In the genomic region with DNA sequence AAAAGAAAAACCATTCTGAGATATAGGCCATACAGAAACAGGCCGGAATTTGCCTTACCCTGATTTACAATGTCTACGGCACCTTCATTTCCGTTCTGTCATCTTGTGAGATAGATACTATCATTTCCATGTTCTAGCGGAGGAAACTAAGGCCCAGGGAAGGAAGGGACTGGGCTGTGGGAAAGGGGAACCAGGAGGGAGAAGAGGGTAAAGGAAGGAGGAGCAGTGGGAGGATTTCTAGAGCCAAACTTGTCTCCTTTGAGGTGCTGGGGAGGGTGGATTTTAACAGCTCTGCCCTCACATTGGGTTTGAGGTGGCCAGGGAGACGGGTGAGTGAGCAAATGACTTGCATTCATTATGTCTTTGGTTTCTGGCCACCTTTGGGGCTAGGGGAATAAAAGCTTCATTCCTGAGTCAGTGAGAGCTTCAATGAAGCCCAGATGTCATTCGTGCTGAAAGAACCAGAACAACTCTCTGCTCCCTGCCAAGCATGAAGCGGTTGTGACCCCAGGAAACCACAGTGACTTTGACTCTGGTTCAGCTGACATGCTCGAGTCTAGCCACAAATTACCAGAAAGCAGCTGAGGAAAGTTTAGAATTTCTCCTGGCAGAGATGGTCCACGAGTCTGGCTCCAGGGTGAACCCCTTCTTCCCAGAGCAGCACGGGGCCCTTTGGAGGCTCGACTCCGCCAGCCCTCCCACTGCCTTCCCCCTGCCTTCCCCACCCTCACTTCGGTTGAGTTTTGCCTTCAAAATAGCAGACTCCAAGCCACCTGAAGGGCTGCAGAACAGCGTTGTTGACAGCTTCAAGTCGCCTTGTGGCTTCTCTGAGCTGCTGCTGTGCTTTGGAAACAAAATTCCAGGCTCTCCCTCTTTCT, we compare ENCODE assay signal across 9 cellular contexts. TPM values are rescaled to one million over a fixed set of nuclear protein-coding genes. Genes with fewer than 3 reads are reported as not detected.
DNase-seq lines count a peak whose midpoint lies in the region; ATAC-seq and TF ChIP-seq lines count a peak whose summit lies in the region.
"Had no signal": no experiment of that assay in that cellular context is flagged by ENCODE, and none has a peak within 500 bp of the region (broad histone marks: within the 10 kb centered on the region; RNA-seq: fewer than 3 reads in every experiment).

No MANE protein-coding gene starts in this region.

- ATAC-seq in GM18520 (IDR thresholded peaks at IDR 0.05; ENCODE audit: unreplicated experiment) = peak; percentile 60
- ATAC-seq in HG03354 (IDR thresholded peaks at IDR 0.05; ENCODE audit: poor library complexity, severe bottlenecking, unreplicated experiment) = peak; percentile 67
- ATAC-seq in GM18858 (IDR thresholded peaks at IDR 0.05; ENCODE audit: unreplicated experiment) = no peak
- no peak for ATAC-seq in HG03565 (IDR thresholded peaks at IDR 0.05; ENCODE audit: unreplicated experiment)
- ATAC-seq: Panc1 had no signal

- H4K91ac ChIP-seq in neuronal stem cell (ENCODE audit: low read depth, low read length, poor library complexity) = no peak overlapping the region

- H3K27ac ChIP-seq in ascending aorta = peak overlapping the region; percentile 87 to 91
- no peak overlapping the region for H3K27ac ChIP-seq in neuronal stem cell (replicated peaks; ENCODE audit: low read length)

- H2BK15ac ChIP-seq in neuronal stem cell (ENCODE audit: low read length) = no peak overlapping the region

- peak overlapping the region; percentile 86 for H2AFZ ChIP-seq in neuronal stem cell (ENCODE audit: low read length)

- no peak overlapping the region for H2BK5ac ChIP-seq in neuronal stem cell (ENCODE audit: low read length)

- H3K4me3 ChIP-seq in ascending aorta (peak overlapping the region; percentile 4 to 65), neuronal stem cell (ENCODE audit: low read length in 2 of 2) (no peak overlapping the region)

- H3K36me3 ChIP-seq in ascending aorta = peaks cover 0 to 3% of the 10 kb centered on the region in 2 donors
- H3K36me3 ChIP-seq in neuronal stem cell (replicated peaks in 1 of 2; ENCODE audit: control insufficient read depth in 2 of 2, insufficient read depth in 2 of 2, low read length in 2 of 2) = no peaks in the 10 kb centered on the region

- H3K27me3 ChIP-seq in ascending aorta = no peaks in the 10 kb centered on the region
- H3K27me3 ChIP-seq in neuronal stem cell (ENCODE audit: control insufficient read depth in 3 of 3, insufficient read depth in 3 of 3, low read depth in 1 of 3, low read length in 3 of 3) = peaks cover 0 to 18% (median 0%) of the 10 kb centered on the region in 3 experiments

- H3K4ac ChIP-seq in neuronal stem cell (ENCODE audit: low read length) = no peak overlapping the region

- H3K18ac ChIP-seq in neuronal stem cell (ENCODE audit: low read length) = no peak overlapping the region

- peaks cover 5 to 11% of the 10 kb centered on the region in 2 donors for H3K4me1 ChIP-seq in ascending aorta
- peaks cover 2 to 13% of the 10 kb centered on the region in 2 donors for H3K4me1 ChIP-seq in neuronal stem cell (ENCODE audit: control insufficient read depth in 2 of 2, insufficient read depth in 1 of 2, low read depth in 1 of 2, low read length in 2 of 2)

- DNase-seq in ascending aorta (ENCODE audit: low spot score in 2 of 2) = no peak
- DNase-seq in neuronal stem cell (ENCODE audit: low spot score) = no peak
- DNase-seq in cerebellum (ENCODE audit: low spot score) = no peak
- no peak for DNase-seq in AML-193 (lab: John Stamatoyannopoulos, UW)

- H4K8ac ChIP-seq in neuronal stem cell (ENCODE audit: low read depth, low read length) = no peak overlapping the region

- no peak overlapping the region for H2BK120ac ChIP-seq in neuronal stem cell (ENCODE audit: low read depth, low read length)

- no peak overlapping the region for H3K14ac ChIP-seq in neuronal stem cell (ENCODE audit: low read length)

- H3K9ac ChIP-seq in neuronal stem cell (ENCODE audit: low read depth, low read length, poor library complexity) = no peak overlapping the region

- TF ChIP-seq CTCF in ascending aorta (IDR thresholded peaks at IDR 0.05) = no peak

- H3K4me2 ChIP-seq in neuronal stem cell (ENCODE audit: insufficient read depth, low read length, poor library complexity, severe bottlenecking) = no peak overlapping the region

- H2AK5ac ChIP-seq in neuronal stem cell (ENCODE audit: low read depth, low read length) = no peak overlapping the region

- no peaks in the 10 kb centered on the region for H3K9me3 ChIP-seq in ascending aorta
- no peaks in the 10 kb centered on the region for H3K9me3 ChIP-seq in neuronal stem cell (replicated peaks in 1 of 2; ENCODE audit: control insufficient read depth in 2 of 2, insufficient read depth in 1 of 2, low read depth in 1 of 2, low read length in 2 of 2)

- intact Hi-C loops in ascending aorta (cut with DNase I) = loop anchor here (5.0 kb wide), 1 partner anchor 34 kb away; no protein-coding TSS in a partner anchor

- H2BK12ac ChIP-seq in neuronal stem cell (ENCODE audit: low read length) = no peak overlapping the region

- WGBS in neuronal stem cell (ENCODE audit: extremely low coverage in 2 of 2, insufficient read length in 2 of 2, insufficient replicate concordance in 1 of 2), 2 donors = no CpG with 5 or more reads among the region's 15 CpGs

- no peak overlapping the region for H3K23ac ChIP-seq in neuronal stem cell (ENCODE audit: low read depth, low read length, poor library complexity)

- no peaks in the 10 kb centered on the region for H3K79me1 ChIP-seq in neuronal stem cell (ENCODE audit: low read depth, low read length)

RNA-seq across cellular contexts. Expression of a gene that starts 3.8 kb away (rescaled TPM):
- total RNA-seq in ascending aorta = 134 TPM
- polyA plus RNA-seq in neuronal stem cell (2013, experiment 1 of 2) = 0.77 TPM
- 0.73 TPM for polyA plus RNA-seq in neuronal stem cell (2013, experiment 2 of 2)
- total RNA-seq in cerebellum = 1.1 TPM

RNA-seq across cellular contexts. Expression of a gene that starts 30.1 kb away (rescaled TPM):
- total RNA-seq in ascending aorta = 79.7 TPM
- 175 TPM for polyA plus RNA-seq in neuronal stem cell (2013, experiment 1 of 2)
- polyA plus RNA-seq in neuronal stem cell (2013, experiment 2 of 2) = 176 TPM
- total RNA-seq in cerebellum = 39.7 TPM

Comparison
In these comparisons a context has a peak if more than half of its experiments do, and no peak if none do; other contexts are left out.
1. ATAC-seq: peak in GM18520 (single experiment) and HG03354 (single experiment); none in GM18858 (single experiment) and HG03565 (single experiment).
2. H3K4me3 ChIP-seq: peak in ascending aorta (2 of 2); none in neuronal stem cell (0 of 2).
3. RNA of a gene that starts 3.8 kb away (total RNA-seq): 134 TPM in ascending aorta (single experiment); 1.1 TPM in cerebellum (single experiment); every median in the first group is over 10 times any median in the second.